Comparison of ENCODE assay signal across 18 cellular contexts in genomic region chr7:134941947-134942346, GRCh38. TPM values are rescaled to one million over a fixed set of nuclear protein-coding genes. Genes with fewer than 3 reads are reported as not detected.
A peak's percentile ranks its signal among the peaks of the same experiment; 100 is the strongest.
DNase-seq lines count a peak whose midpoint lies in the region; ATAC-seq and TF ChIP-seq lines count a peak whose summit lies in the region.
"Had no signal": no experiment of that assay in that cellular context is flagged by ENCODE, and none has a peak within 500 bp of the region (broad histone marks: within the 10 kb centered on the region; RNA-seq: fewer than 3 reads in every experiment).

No MANE protein-coding gene starts in this region.

- no peak overlapping the region for H3K4me2 ChIP-seq in mammary epithelial cell (ENCODE audit: insufficient read depth, low read depth, low read length)
- no peak overlapping the region for H3K4me2 ChIP-seq in osteoblast (ENCODE audit: insufficient read depth, low read length)

- no peaks in the 10 kb centered on the region for H3K27me3 ChIP-seq in mammary epithelial cell (ENCODE audit: insufficient read depth, low read length)
- no peaks in the 10 kb centered on the region for H3K27me3 ChIP-seq in gastroesophageal sphincter
- no peaks in the 10 kb centered on the region for H3K27me3 ChIP-seq in osteoblast (ENCODE audit: insufficient read depth, low read length)
- H3K27me3 ChIP-seq in aorta (ENCODE audit: control insufficient read depth in 1 of 2, insufficient read depth in 2 of 2, low read length in 1 of 2) = no peaks in the 10 kb centered on the region
- H3K27me3 ChIP-seq in adrenal gland = no peaks in the 10 kb centered on the region
- no peaks in the 10 kb centered on the region for H3K27me3 ChIP-seq in SJCRH30
- H3K27me3 ChIP-seq: foreskin keratinocyte had no signal

- CTCF ChIA-PET in MCF 10A (lab: Yijun Ruan, JAX) (interaction anchor here (0.6 to 6.8 kb wide), 7 partner anchors 12 to 331 kb away, joined by 3 to 96 read pairs (median 3); no protein-coding TSS in a partner anchor), mammary epithelial cell (lab: Charles Lee; ENCODE audit: low non-redundant PET) (no interaction called here)

- H2AFZ ChIP-seq in mammary epithelial cell (ENCODE audit: low read depth, low read length) (no peak overlapping the region), osteoblast (ENCODE audit: low read length) (no peak overlapping the region)

- H3K36me3 ChIP-seq in mammary epithelial cell (ENCODE audit: insufficient read depth, low read length) (peaks cover 9% of the 10 kb centered on the region), gastroesophageal sphincter (peaks cover 0 to 80% of the 10 kb centered on the region in 2 donors), osteoblast (ENCODE audit: insufficient read depth, low read length) (peaks cover 93% of the 10 kb centered on the region), aorta (ENCODE audit: control insufficient read depth in 1 of 2, insufficient read depth in 2 of 2, low read length in 1 of 2) (peaks cover 2 to 4% of the 10 kb centered on the region in 2 donors), adrenal gland (replicated peaks in 1 of 2) (peaks cover 0 to 3% of the 10 kb centered on the region in 2 donors), SJCRH30 (peaks cover 32% of the 10 kb centered on the region)

- H3K27ac ChIP-seq in mammary epithelial cell (ENCODE audit: insufficient read depth, low read depth, low read length) (no peak overlapping the region), gastroesophageal sphincter (peak overlapping the region; percentile 26 to 90 (median 78)), osteoblast (ENCODE audit: low read depth, low read length) (peak overlapping the region; percentile 70), aorta (ENCODE audit: low read depth in 1 of 2, low read length in 2 of 2) (peak overlapping the region; percentile 63 to 79), adrenal gland (peak overlapping the region in 1 of 5 donors; percentile 6), SJCRH30 (no peak overlapping the region)
- H3K27ac ChIP-seq: foreskin keratinocyte, SK-N-MC had no signal

- 96% methylated on average over 5 of the region's 5 CpGs for WGBS in mammary epithelial cell (ENCODE audit: low coverage, missing lambda C conversion rate)
- 80 to 84% methylated on average over 4 to 5 of the region's 5 CpGs for WGBS in gastroesophageal sphincter (ENCODE audit: low coverage in 1 of 2), 2 donors
- WGBS in aorta, 2 donors = 36 to 39% methylated on average over 5 of the region's 5 CpGs
- 74 to 97% (median 88%) methylated on average over 5 of the region's 5 CpGs for WGBS in adrenal gland, 4 donors

- no peak overlapping the region for H3K4me3 ChIP-seq in mammary epithelial cell (replicated peaks in 1 of 3; ENCODE audit: insufficient read depth in 1 of 3, low read depth in 2 of 3, low read length in 3 of 3)
- H3K4me3 ChIP-seq in gastroesophageal sphincter = no peak overlapping the region
- H3K4me3 ChIP-seq in osteoblast (ENCODE audit: insufficient read depth, low read length) = no peak overlapping the region
- no peak overlapping the region for H3K4me3 ChIP-seq in aorta (ENCODE audit: low read length in 2 of 2)
- no peak overlapping the region for H3K4me3 ChIP-seq in adrenal gland
- H3K4me3 ChIP-seq in SJCRH30 = no peak overlapping the region
- H3K4me3 ChIP-seq: SK-N-MC had no signal

- H3K79me2 ChIP-seq in mammary epithelial cell (ENCODE audit: insufficient read depth, low read length) = no peaks in the 10 kb centered on the region
- H3K79me2 ChIP-seq in osteoblast (ENCODE audit: insufficient read depth, low read length) = peaks cover 21% of the 10 kb centered on the region

- H4K20me1 ChIP-seq in mammary epithelial cell (ENCODE audit: insufficient read depth, low read length) (no peaks in the 10 kb centered on the region), osteoblast (ENCODE audit: insufficient read depth, low read length) (peaks cover 14% of the 10 kb centered on the region)

- no TSS peak for BruUV-seq in MCF 10A (replicated peaks; lab: Mats Ljungman, UMichigan)
- no TSS peak for BruUV-seq in mammary epithelial cell (replicated peaks; lab: Mats Ljungman, UMichigan)

- POLR2A ChIA-PET in MCF 10A (lab: Yijun Ruan, JAX) = interaction anchor here (1.3 to 1.8 kb wide), 2 partner anchors 228 to 249 kb away, joined by 4 to 5 read pairs; partner anchors contain the start of gene CYREN

- peaks cover 8% of the 10 kb centered on the region for H3K4me1 Mint-ChIP-seq in MCF 10A (ENCODE audit: insufficient read depth, unreplicated experiment)

- H3K27ac Mint-ChIP-seq in MCF 10A (ENCODE audit: low read depth, unreplicated experiment) = peak overlapping the region; percentile 63
- H3K27ac Mint-ChIP-seq: activated naive CD8-positive, alpha-beta T cell; CD4-positive, CD25-positive, alpha-beta regulatory T cell had no signal

- H3K9me3 ChIP-seq in mammary epithelial cell (replicated peaks; ENCODE audit: insufficient read depth, low read length) (no peaks in the 10 kb centered on the region), gastroesophageal sphincter (no peaks in the 10 kb centered on the region), osteoblast (ENCODE audit: low read depth, low read length) (no peaks in the 10 kb centered on the region), aorta (ENCODE audit: control insufficient read depth, low read length) (no peaks in the 10 kb centered on the region), adrenal gland (replicated peaks in 1 of 3) (no peaks in the 10 kb centered on the region), SJCRH30 (replicated peaks) (no peaks in the 10 kb centered on the region)

- ATAC-seq in gastroesophageal sphincter (no peak), aorta (ENCODE audit: low FRiP score) (no peak)

- DNase-seq in MCF 10A (ENCODE audit: unreplicated experiment) = no peak
- no peak for DNase-seq in mammary epithelial cell
- DNase-seq in osteoblast (ENCODE audit: insufficient read length, low spot score, missing footprints) = no peak
- no peak for DNase-seq in aorta
- DNase-seq in adrenal gland = no peak
- DNase-seq in activated naive CD4-positive, alpha-beta T cell treated with anti-CD3 and anti-CD28 coated beads, Interleukin-2, amount 50 U/mL, for 16 hours = no peak
- DNase-seq in SJCRH30 = no peak
- DNase-seq: 8988T; activated T-cell treated with anti-CD3 and anti-CD28 coated beads, Interleukin-2, amount 50 U/mL, for 1 hour; caudate nucleus; CD4-positive, CD25-positive, alpha-beta regulatory T cell; NCI-H2029; NCI-H524 treated with DMSO at 0.1 percent for 48 hours; nucleus accumbens had no signal

- no peak for TF ChIP-seq EP300 in gastroesophageal sphincter (IDR thresholded peaks at IDR 0.05)

- TF ChIP-seq POLR2A in gastroesophageal sphincter (IDR thresholded peaks at IDR 0.05) = no peak
- no peak for TF ChIP-seq POLR2A in adrenal gland (IDR thresholded peaks at IDR 0.05)

- TF ChIP-seq CTCF in MCF 10A (IDR thresholded peaks at IDR 0.05; ENCODE audit: unreplicated experiment) (no peak), mammary epithelial cell (conservative IDR thresholded peaks at IDR 0.05 in 1 of 2, IDR thresholded peaks at IDR 0.05 in 1 of 2; ENCODE audit: extremely low read depth in 1 of 2, insufficient read depth in 1 of 2, low read depth in 1 of 2, low read length in 2 of 2) (no peak), gastroesophageal sphincter (IDR thresholded peaks at IDR 0.05) (no peak), osteoblast (IDR thresholded peaks at IDR 0.05; ENCODE audit: extremely low read depth, low read depth, low read length) (no peak), adrenal gland (IDR thresholded peaks at IDR 0.05) (no peak)

- H3K27me3 Mint-ChIP-seq in MCF 10A (ENCODE audit: insufficient read depth, unreplicated experiment) = no peaks in the 10 kb centered on the region
- H3K27me3 Mint-ChIP-seq: activated naive CD8-positive, alpha-beta T cell had no signal

- in situ Hi-C loops in mammary epithelial cell (cut with MboI; ENCODE audit: low sequenced_read_pairs in 2 of 2) = loop anchor here in 1 of 2 donors (25.0 kb wide), 1 partner anchor 255 kb away; no protein-coding TSS in a partner anchor

- intact Hi-C loops in MCF 10A (cut with micrococcal nuclease) = loop anchor here (2.0 to 10.0 kb wide), 3 partner anchors 63 to 507 kb away; no protein-coding TSS in a partner anchor
- intact Hi-C loops in mammary epithelial cell (cut with micrococcal nuclease) = no loop called here
- intact Hi-C loops in aorta (cut with DNase I) = no loop called here
- intact Hi-C loops in adrenal gland (cut with DNase I) = loop anchor here (10.0 kb wide), 2 partner anchors 177 to 247 kb away; no protein-coding TSS in a partner anchor

- H3K4me1 ChIP-seq in mammary epithelial cell (ENCODE audit: insufficient read depth, low read length) = peaks cover 7% of the 10 kb centered on the region
- peaks cover 2 to 88% (median 3%) of the 10 kb centered on the region in 3 donors for H3K4me1 ChIP-seq in gastroesophageal sphincter
- H3K4me1 ChIP-seq in osteoblast (ENCODE audit: insufficient read depth, low read length) = peaks cover 40% of the 10 kb centered on the region
- H3K4me1 ChIP-seq in aorta (ENCODE audit: control insufficient read depth in 1 of 2, insufficient read depth in 2 of 2, low read length in 2 of 2) = peaks cover 3 to 6% of the 10 kb centered on the region in 2 donors
- peaks cover 0 to 3% of the 10 kb centered on the region in 2 donors for H3K4me1 ChIP-seq in adrenal gland (replicated peaks in 1 of 2)
- peaks cover 17% of the 10 kb centered on the region for H3K4me1 ChIP-seq in SJCRH30

- no peak overlapping the region for H3K9ac ChIP-seq in mammary epithelial cell (ENCODE audit: insufficient read depth, low read length)

- dilution Hi-C loops in mammary epithelial cell (cut with HindIII; ENCODE audit: low sequenced_read_pairs) = no loop called here

- H3K4me3 Mint-ChIP-seq in MCF 10A (ENCODE audit: unreplicated experiment) = no peak overlapping the region
- H3K4me3 Mint-ChIP-seq: activated naive CD8-positive, alpha-beta T cell; CD4-positive, CD25-positive, alpha-beta regulatory T cell had no signal

- peaks cover 57% of the 10 kb centered on the region for H3K36me3 Mint-ChIP-seq in MCF 10A (ENCODE audit: insufficient read depth, unreplicated experiment)
- H3K36me3 Mint-ChIP-seq: activated naive CD8-positive, alpha-beta T cell; CD4-positive, CD25-positive, alpha-beta regulatory T cell had no signal

- H3K9me3 Mint-ChIP-seq in MCF 10A (ENCODE audit: unreplicated experiment) = no peaks in the 10 kb centered on the region

RNA-seq across cellular contexts. Expression of gene AGBL3, which starts 44.4 kb away (rescaled TPM):
- total RNA-seq in MCF 10A (2022) (1.1 and 1.8 TPM in 2 replicates), mammary epithelial cell (1 to 10 TPM in 1 of 2 donors, under 1 TPM in 1; 0.61 to 1.2 TPM), gastroesophageal sphincter (1 to 10 TPM in 3 of 4 donors, under 1 TPM in 1; 0.30 to 5.6 (median 3.1) TPM), osteoblast (2.2 and 2.7 TPM in 2 replicates), aorta (1 to 10 TPM; 2.5 to 8.8 TPM), adrenal gland (1 to 10 TPM in 6 of 8 donors, under 1 TPM in 2; 0.28 to 7.3 (median 1.9) TPM)
- polyA plus RNA-seq in mammary epithelial cell (0.42 TPM), aorta (1 to 10 TPM; 2.6 to 3.7 TPM), adrenal gland (1 to 10 TPM in 2 of 3 donors, under 1 TPM in 1; 0.97 to 2.0 (median 1.2) TPM)
- polyA minus RNA-seq in mammary epithelial cell = not detected
- 0.96 and 2.5 TPM in 2 replicates for total RNA-seq in SJCRH30 (2014; rRNA removed; shearing (Covaris generic))

Comparison
In these comparisons a context has a peak if more than half of its experiments do, and no peak if none do; other contexts are left out.
1. intact Hi-C loops: an anchor here in MCF 10A (2.0 to 10.0 kb wide) and adrenal gland (10.0 kb wide); none called in mammary epithelial cell and aorta.
2. H3K27ac ChIP-seq: peak in gastroesophageal sphincter (4 of 4), osteoblast (single experiment) and aorta (2 of 2); none in mammary epithelial cell (single experiment) and SJCRH30 (single experiment).